8 cellular contexts compared by ENCODE assay signal in genomic region chrX:40093586-40093985, GRCh38. TPM values are rescaled to one million over a fixed set of nuclear protein-coding genes. Genes with fewer than 3 reads are reported as not detected.
A peak's percentile ranks its signal among the peaks of the same experiment; 100 is the strongest.
DNase-seq lines count a peak whose midpoint lies in the region; ATAC-seq lines count a peak whose summit lies in the region.

No MANE protein-coding gene starts in this region.

- DNase-seq in activated T-cell treated with anti-CD3 and anti-CD28 coated beads, Interleukin-2, amount 50 U/mL, for 72 hours, result no peak
- no peak for DNase-seq in activated T-cell treated with anti-CD3 and anti-CD28 coated beads, Interleukin-2, amount 50 U/mL, for 1 hour
- DNase-seq in activated T-helper 2 cell treated with anti-CD3 and anti-CD28 coated beads, Interferon-gamma antibody, Interleukin-2, Interleukin-4, amounts not matched to agents 10 μg/mL and 5 μg/mL and 100 μg/mL, durations not matched to agents 14 hours and 24 hours and 36 hours (ENCODE audit: low spot score), result no peak
- DNase-seq in NCI-H345 (lab: John Stamatoyannopoulos, UW), result no peak
- DNase-seq in MV-4-11 (lab: John Stamatoyannopoulos, UW), result no peak
- no peak for DNase-seq in globus pallidus (ENCODE audit: low spot score)

- H3K9me3 Mint-ChIP-seq in activated T-cell treated with anti-CD3 and anti-CD28 coated beads, Interleukin-2, amount 50 U/mL, for 72 hours, result no peaks in the 10 kb centered on the region
- no peaks in the 10 kb centered on the region for H3K9me3 Mint-ChIP-seq in activated T-helper 2 cell treated with anti-CD3 and anti-CD28 coated beads, Interferon-gamma antibody, Interleukin-2, Interleukin-4, amounts not matched to agents 10 μg/mL and 5 μg/mL and 100 μg/mL, durations not matched to agents 14 hours and 24 hours and 36 hours

- peak overlapping the region; percentile 89 to 92 for H3K4me3 Mint-ChIP-seq in activated T-cell treated with anti-CD3 and anti-CD28 coated beads, Interleukin-2, amount 50 U/mL, for 72 hours
- H3K4me3 Mint-ChIP-seq in activated T-helper 2 cell treated with anti-CD3 and anti-CD28 coated beads, Interferon-gamma antibody, Interleukin-2, Interleukin-4, amounts not matched to agents 10 μg/mL and 5 μg/mL and 100 μg/mL, durations not matched to agents 14 hours and 24 hours and 36 hours (ENCODE audit: low read depth), result peak overlapping the region; percentile 90

- peak overlapping the region; percentile 85 for H3K4me3 ChIP-seq in iPS-20b (ENCODE audit: low read length)
- peak overlapping the region in 3 of 5 donors; percentile 35 to 69 (median 61) for H3K4me3 ChIP-seq in subcutaneous abdominal adipose tissue (ENCODE audit: low read depth in 1 of 5, low read length in 5 of 5)

- H3K27ac Mint-ChIP-seq in activated T-cell treated with anti-CD3 and anti-CD28 coated beads, Interleukin-2, amount 50 U/mL, for 72 hours, result no peak overlapping the region
- H3K27ac Mint-ChIP-seq in activated T-helper 2 cell treated with anti-CD3 and anti-CD28 coated beads, Interferon-gamma antibody, Interleukin-2, Interleukin-4, amounts not matched to agents 10 μg/mL and 5 μg/mL and 100 μg/mL, durations not matched to agents 14 hours and 24 hours and 36 hours, result no peak overlapping the region

- H3K27me3 Mint-ChIP-seq in activated T-cell treated with anti-CD3 and anti-CD28 coated beads, Interleukin-2, amount 50 U/mL, for 72 hours (ENCODE audit: low read depth), result peaks cover 44% of the 10 kb centered on the region
- H3K27me3 Mint-ChIP-seq in activated T-helper 2 cell treated with anti-CD3 and anti-CD28 coated beads, Interferon-gamma antibody, Interleukin-2, Interleukin-4, amounts not matched to agents 10 μg/mL and 5 μg/mL and 100 μg/mL, durations not matched to agents 14 hours and 24 hours and 36 hours (ENCODE audit: low read depth), result no peaks in the 10 kb centered on the region

- H3K4me1 Mint-ChIP-seq in activated T-cell treated with anti-CD3 and anti-CD28 coated beads, Interleukin-2, amount 50 U/mL, for 72 hours (ENCODE audit: low read depth), result peaks cover 38% of the 10 kb centered on the region
- H3K4me1 Mint-ChIP-seq in activated T-helper 2 cell treated with anti-CD3 and anti-CD28 coated beads, Interferon-gamma antibody, Interleukin-2, Interleukin-4, amounts not matched to agents 10 μg/mL and 5 μg/mL and 100 μg/mL, durations not matched to agents 14 hours and 24 hours and 36 hours (ENCODE audit: low read depth), result peaks cover 41% of the 10 kb centered on the region

- H3K36me3 Mint-ChIP-seq in activated T-cell treated with anti-CD3 and anti-CD28 coated beads, Interleukin-2, amount 50 U/mL, for 72 hours (ENCODE audit: insufficient read depth in 2 of 2), result peaks cover 0 to 13% of the 10 kb centered on the region in 2 donors
- peaks cover 42% of the 10 kb centered on the region for H3K36me3 Mint-ChIP-seq in activated T-helper 2 cell treated with anti-CD3 and anti-CD28 coated beads, Interferon-gamma antibody, Interleukin-2, Interleukin-4, amounts not matched to agents 10 μg/mL and 5 μg/mL and 100 μg/mL, durations not matched to agents 14 hours and 24 hours and 36 hours (ENCODE audit: low read depth)

- no peak overlapping the region for H3K27ac ChIP-seq in iPS-20b (ENCODE audit: low read length)
- no peak overlapping the region for H3K27ac ChIP-seq in subcutaneous abdominal adipose tissue (ENCODE audit: low read depth, low read length)

- no peak for ATAC-seq in activated T-cell treated with anti-CD3 and anti-CD28 coated beads, Interleukin-2, amount 50 U/mL, for 72 hours (replicated peaks in 1 of 2)

- H3K27me3 ChIP-seq in iPS-20b (ENCODE audit: insufficient read depth, low read length) (peaks cover 11% of the 10 kb centered on the region; the same call in 1 of the 2 replicates), subcutaneous abdominal adipose tissue (ENCODE audit: control insufficient read depth in 5 of 5, insufficient read depth in 4 of 5, low read length in 5 of 5) (peaks cover 0 to 31% (median 22%) of the 10 kb centered on the region in 5 donors)

- H3K4me1 ChIP-seq in iPS-20b (ENCODE audit: insufficient read depth, low read length) (peaks cover 16% of the 10 kb centered on the region), subcutaneous abdominal adipose tissue (ENCODE audit: control insufficient read depth in 5 of 5, insufficient read depth in 5 of 5, low read length in 5 of 5) (peaks cover 0 to 45% (median 27%) of the 10 kb centered on the region in 5 donors)

- peak overlapping the region; percentile 79; the same call in 1 of the 2 replicates for H3K9ac ChIP-seq in iPS-20b (ENCODE audit: low read depth, low read length)
- H3K9ac ChIP-seq in subcutaneous abdominal adipose tissue (ENCODE audit: low read length in 5 of 5), result no peak overlapping the region

- H3K36me3 ChIP-seq in iPS-20b (ENCODE audit: insufficient read depth, low read depth, low read length) (no peaks in the 10 kb centered on the region), subcutaneous abdominal adipose tissue (ENCODE audit: control insufficient read depth in 5 of 5, insufficient read depth in 5 of 5, low read length in 5 of 5) (no peaks in the 10 kb centered on the region)

- intact Hi-C loops in activated T-helper 2 cell treated with anti-CD3 and anti-CD28 coated beads, Interferon-gamma antibody, Interleukin-2, Interleukin-4, amounts not matched to agents 10 μg/mL and 5 μg/mL and 100 μg/mL, durations not matched to agents 14 hours and 24 hours and 36 hours (cut with micrococcal nuclease), result loop anchor here (10.0 kb wide), 1 partner anchor 279 kb away; no protein-coding TSS in a partner anchor

- no peaks in the 10 kb centered on the region for H3K9me3 ChIP-seq in iPS-20b (ENCODE audit: insufficient read depth, low read depth, low read length)
- no peaks in the 10 kb centered on the region for H3K9me3 ChIP-seq in subcutaneous abdominal adipose tissue (ENCODE audit: control insufficient read depth in 5 of 5, low read length in 5 of 5)

RNA-seq across cellular contexts. Expression of gene BCOR, which starts 4.2 kb away (rescaled TPM):
- total RNA-seq in activated T-cell treated with anti-CD3 and anti-CD28 coated beads, Interleukin-2, amount 50 U/mL, for 72 hours, result 10 to 100 TPM; 53.5 to 65.5 TPM
- total RNA-seq in activated T-helper 2 cell treated with anti-CD3 and anti-CD28 coated beads, Interferon-gamma antibody, Interleukin-2, Interleukin-4, amounts not matched to agents 10 μg/mL and 5 μg/mL and 100 μg/mL, durations not matched to agents 14 hours and 24 hours and 36 hours, result 74.6 and 82.2 TPM in 2 replicates
